ENCODE assay signal across 8 cellular contexts in the genomic region with DNA sequence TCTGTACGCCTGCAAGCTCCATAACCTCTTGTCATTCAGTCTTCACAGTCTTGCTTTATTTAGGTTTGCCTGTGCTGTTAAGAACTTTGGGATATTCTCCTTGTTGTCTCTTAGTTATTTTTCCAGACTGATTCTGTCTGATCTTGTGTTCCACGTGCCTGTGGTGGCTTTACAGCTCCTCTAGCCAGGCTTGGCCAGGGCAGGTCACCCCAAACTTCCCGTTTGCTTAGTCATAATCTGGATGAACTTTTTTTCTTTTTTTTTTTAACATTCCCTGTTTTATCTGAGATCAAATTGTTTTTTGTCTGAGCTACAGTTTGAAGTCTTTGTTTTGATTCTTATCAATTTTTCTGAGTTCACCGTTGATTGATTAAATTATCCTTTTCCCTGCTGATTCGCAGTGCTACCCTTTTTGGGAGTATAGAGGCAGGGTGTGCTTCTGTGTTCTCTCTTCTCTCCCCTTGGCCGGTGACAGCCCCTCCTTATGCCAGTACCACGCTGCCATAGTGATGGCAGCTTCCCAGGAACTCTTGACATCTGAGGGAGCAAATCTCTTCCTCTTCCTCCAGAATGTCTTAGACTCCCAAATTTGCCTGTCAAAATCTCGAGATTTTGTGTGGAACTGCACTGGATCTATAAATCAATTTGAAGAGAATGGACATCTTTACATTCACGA. TPM values are rescaled to one million over a fixed set of nuclear protein-coding genes. Genes with fewer than 3 reads are reported as not detected.
DNase-seq lines count a peak whose midpoint lies in the region; ATAC-seq and TF ChIP-seq lines count a peak whose summit lies in the region.

No MANE protein-coding gene starts in this region.

- no peak for TF ChIP-seq POLR2A in lower leg skin (IDR thresholded peaks at IDR 0.05)

- no peak overlapping the region for H2AK5ac ChIP-seq in neuronal stem cell (ENCODE audit: low read depth, low read length)

- H2BK5ac ChIP-seq in neuronal stem cell (ENCODE audit: low read length) = no peak overlapping the region

- no peaks in the 10 kb centered on the region for H3K27me3 ChIP-seq in CD8-positive, alpha-beta T cell (ENCODE audit: insufficient read depth, low read length)
- H3K27me3 ChIP-seq in MG63 = no peaks in the 10 kb centered on the region
- H3K27me3 ChIP-seq in neutrophil = no peaks in the 10 kb centered on the region
- no peaks in the 10 kb centered on the region for H3K27me3 ChIP-seq in SJCRH30
- peaks cover 0 to 29% (median 0%) of the 10 kb centered on the region in 3 experiments for H3K27me3 ChIP-seq in neuronal stem cell (ENCODE audit: control insufficient read depth in 3 of 3, insufficient read depth in 3 of 3, low read depth in 1 of 3, low read length in 3 of 3)

- H3K79me1 ChIP-seq in neuronal stem cell (ENCODE audit: low read depth, low read length) = no peaks in the 10 kb centered on the region

- H3K18ac ChIP-seq in neuronal stem cell (ENCODE audit: low read length) = no peak overlapping the region

- peaks cover 84% of the 10 kb centered on the region for H3K4me1 Mint-ChIP-seq in CD8-positive, alpha-beta T cell (ENCODE audit: low read depth)
- peaks cover 59% of the 10 kb centered on the region for H3K4me1 Mint-ChIP-seq in chondrocyte (ENCODE audit: low read depth)

- H3K27me3 Mint-ChIP-seq in CD8-positive, alpha-beta T cell (ENCODE audit: low read depth) = no peaks in the 10 kb centered on the region
- no peaks in the 10 kb centered on the region for H3K27me3 Mint-ChIP-seq in chondrocyte (ENCODE audit: low read depth)

- H4K8ac ChIP-seq in neuronal stem cell (ENCODE audit: low read depth, low read length) = no peak overlapping the region

- H3K9ac ChIP-seq in neuronal stem cell (ENCODE audit: low read depth, low read length, poor library complexity) = no peak overlapping the region

- no peaks in the 10 kb centered on the region for H3K36me3 ChIP-seq in CD8-positive, alpha-beta T cell (ENCODE audit: insufficient read depth, low read length)
- H3K36me3 ChIP-seq in MG63 (peaks cover 14% of the 10 kb centered on the region), neutrophil (peaks cover 8% of the 10 kb centered on the region), SJCRH30 (no peaks in the 10 kb centered on the region), neuronal stem cell (replicated peaks in 1 of 2; ENCODE audit: control insufficient read depth in 2 of 2, insufficient read depth in 2 of 2, low read length in 2 of 2) (no peaks in the 10 kb centered on the region)

- DNase-seq in CD8-positive, alpha-beta T cell = no peak
- DNase-seq in MG63 (peak; percentile 60), chondrocyte (ENCODE audit: low spot score) (no peak), SJCRH30 (no peak), lower leg skin (ENCODE audit: low spot score in 2 of 2) (no peak), neuronal stem cell (ENCODE audit: low spot score) (no peak)

- peak overlapping the region; percentile 76 for H3K27ac Mint-ChIP-seq in CD8-positive, alpha-beta T cell
- H3K27ac Mint-ChIP-seq in chondrocyte (ENCODE audit: unreplicated experiment) = peak overlapping the region; percentile 92

- no peak overlapping the region for H2BK12ac ChIP-seq in neuronal stem cell (ENCODE audit: low read length)

- no peaks in the 10 kb centered on the region for H3K9me3 ChIP-seq in CD8-positive, alpha-beta T cell (ENCODE audit: low read length)
- H3K9me3 ChIP-seq in MG63 (no peaks in the 10 kb centered on the region), neutrophil (no peaks in the 10 kb centered on the region), SJCRH30 (replicated peaks) (no peaks in the 10 kb centered on the region), neuronal stem cell (replicated peaks in 1 of 2; ENCODE audit: control insufficient read depth in 2 of 2, insufficient read depth in 1 of 2, low read depth in 1 of 2, low read length in 2 of 2) (no peaks in the 10 kb centered on the region)

- peak overlapping the region; percentile 88 for H3K4me3 Mint-ChIP-seq in CD8-positive, alpha-beta T cell
- H3K4me3 Mint-ChIP-seq in chondrocyte (ENCODE audit: unreplicated experiment) = peak overlapping the region; percentile 65

- intact Hi-C loops in CD8-positive, alpha-beta T cell (cut with DNase I, micrococcal nuclease) = loop anchor here (1.0 to 10.0 kb wide), 5 partner anchors 8 to 1046 kb away; partner anchors contain the start of genes CAB39 (in 1 of the 2) and NCL (in 1 of the 2)
- intact Hi-C loops in lower leg skin (cut with DNase I; ENCODE audit: low total_unique reads) = no loop called here

- H3K36me3 Mint-ChIP-seq in CD8-positive, alpha-beta T cell = peaks cover 45% of the 10 kb centered on the region
- peaks cover 2% of the 10 kb centered on the region for H3K36me3 Mint-ChIP-seq in chondrocyte (ENCODE audit: low read depth)

- 31 to 36% methylated on average over 9 of the region's 9 CpGs for WGBS in lower leg skin, 2 donors
- WGBS in neuronal stem cell (ENCODE audit: extremely low coverage in 2 of 2, insufficient read length in 2 of 2, insufficient replicate concordance in 1 of 2), 2 donors = no CpG with 5 or more reads among the region's 9 CpGs

- H3K4me3 ChIP-seq in CD8-positive, alpha-beta T cell (ENCODE audit: low read depth, low read length) = peak overlapping the region; percentile 40
- peak overlapping the region; percentile 77 for H3K4me3 ChIP-seq in MG63
- peak overlapping the region; percentile 73 to 92 for H3K4me3 ChIP-seq in neutrophil (ENCODE audit: low read depth in 1 of 2, low read length in 1 of 2)
- H3K4me3 ChIP-seq in SJCRH30 = no peak overlapping the region
- H3K4me3 ChIP-seq in lower leg skin (ENCODE audit: low read depth, poor library complexity, severe bottlenecking) = no peak overlapping the region
- H3K4me3 ChIP-seq in neuronal stem cell (ENCODE audit: low read length in 2 of 2) = no peak overlapping the region

- no peak overlapping the region for H2BK120ac ChIP-seq in neuronal stem cell (ENCODE audit: low read depth, low read length)

- CTCF ChIA-PET in CD8-positive, alpha-beta T cell (lab: Charles Lee) = interaction anchor here (0.7 to 1.0 kb wide), 2 partner anchors 44 to 192 kb away, joined by 3 to 4 read pairs; no protein-coding TSS in a partner anchor

- H3K14ac ChIP-seq in neuronal stem cell (ENCODE audit: low read length) = no peak overlapping the region

- H4K91ac ChIP-seq in neuronal stem cell (ENCODE audit: low read depth, low read length, poor library complexity) = no peak overlapping the region

- no peak overlapping the region for H3K4ac ChIP-seq in neuronal stem cell (ENCODE audit: low read length)

- no peak overlapping the region for H3K23ac ChIP-seq in neuronal stem cell (ENCODE audit: low read depth, low read length, poor library complexity)

- H3K4me1 ChIP-seq in CD8-positive, alpha-beta T cell (ENCODE audit: insufficient read depth, low read length) = peaks cover 71% of the 10 kb centered on the region
- H3K4me1 ChIP-seq in neutrophil (ENCODE audit: control insufficient read depth in 1 of 2, insufficient read depth in 1 of 2, low read depth in 1 of 2, low read length in 1 of 2) (peaks cover 67 to 71% of the 10 kb centered on the region in 2 experiments), SJCRH30 (peaks cover 2% of the 10 kb centered on the region; the same call in 1 of the 2 replicates), neuronal stem cell (ENCODE audit: control insufficient read depth in 2 of 2, insufficient read depth in 1 of 2, low read depth in 1 of 2, low read length in 2 of 2) (no peaks in the 10 kb centered on the region)

- no peak overlapping the region for H3K4me2 ChIP-seq in neuronal stem cell (ENCODE audit: insufficient read depth, low read length, poor library complexity, severe bottlenecking)

- H3K27ac ChIP-seq in CD8-positive, alpha-beta T cell (ENCODE audit: low read depth, low read length) = no peak overlapping the region
- H3K27ac ChIP-seq in neutrophil (peak overlapping the region; percentile 93), SJCRH30 (no peak overlapping the region), neuronal stem cell (replicated peaks; ENCODE audit: low read length) (no peak overlapping the region)

- no peak for TF ChIP-seq CTCF in CD8-positive, alpha-beta T cell (IDR thresholded peaks at IDR 0.05)
- TF ChIP-seq CTCF in chondrocyte (IDR thresholded peaks at IDR 0.05) = no peak
- no peak for TF ChIP-seq CTCF in neutrophil (IDR thresholded peaks at IDR 0.05)
- no peak for TF ChIP-seq CTCF in lower leg skin (IDR thresholded peaks at IDR 0.05)

- no peak overlapping the region for H2BK15ac ChIP-seq in neuronal stem cell (ENCODE audit: low read length)

- H2AFZ ChIP-seq in neuronal stem cell (ENCODE audit: low read length) = no peak overlapping the region

- POLR2A ChIA-PET in CD8-positive, alpha-beta T cell (lab: Charles Lee) = interaction anchor here (1.0 to 1.7 kb wide), 5 partner anchors 9 to 199 kb away, joined by 3 to 7 read pairs (median 5); partner anchors contain the start of gene SP110

- no peaks in the 10 kb centered on the region for H3K9me3 Mint-ChIP-seq in CD8-positive, alpha-beta T cell
- H3K9me3 Mint-ChIP-seq in chondrocyte (ENCODE audit: low read depth) = no peaks in the 10 kb centered on the region

- ATAC-seq in CD8-positive, alpha-beta T cell = no peak
- ATAC-seq in GM19463 (IDR thresholded peaks at IDR 0.05; ENCODE audit: unreplicated experiment) = no peak

RNA-seq across cellular contexts. Expression of gene SP100, which starts 2.5 kb away (rescaled TPM):
- 100 to 1,000 TPM; 218 to 240 TPM for total RNA-seq in CD8-positive, alpha-beta T cell
- 63.5 and 69.0 TPM in 2 replicates for total RNA-seq in MG63 (2014; rRNA removed; shearing (Covaris generic); ENCODE audit: low replicate concordance)
- total RNA-seq in chondrocyte (57.6 to 67.0 TPM (median 66.7 TPM) in 3 replicates), lower leg skin (10 to 100 TPM; 48.1 to 74.6 (median 58.1) TPM)
- total RNA-seq in SJCRH30 (2014; rRNA removed; shearing (Covaris generic)) = 5.5 and 6.2 TPM in 2 replicates
- 0.06 TPM for polyA plus RNA-seq in neuronal stem cell (2013, experiment 1 of 2)
- polyA plus RNA-seq in neuronal stem cell (2013, experiment 2 of 2) = 0.15 TPM

Comparison
In these comparisons a context has a peak if more than half of its experiments do, and no peak if none do; other contexts are left out.
1. H3K4me3 ChIP-seq: peak in CD8-positive, alpha-beta T cell (single experiment), MG63 (single experiment) and neutrophil (2 of 2); none in SJCRH30 (single experiment), lower leg skin (single experiment) and neuronal stem cell (0 of 2).